In the genomic region with DNA sequence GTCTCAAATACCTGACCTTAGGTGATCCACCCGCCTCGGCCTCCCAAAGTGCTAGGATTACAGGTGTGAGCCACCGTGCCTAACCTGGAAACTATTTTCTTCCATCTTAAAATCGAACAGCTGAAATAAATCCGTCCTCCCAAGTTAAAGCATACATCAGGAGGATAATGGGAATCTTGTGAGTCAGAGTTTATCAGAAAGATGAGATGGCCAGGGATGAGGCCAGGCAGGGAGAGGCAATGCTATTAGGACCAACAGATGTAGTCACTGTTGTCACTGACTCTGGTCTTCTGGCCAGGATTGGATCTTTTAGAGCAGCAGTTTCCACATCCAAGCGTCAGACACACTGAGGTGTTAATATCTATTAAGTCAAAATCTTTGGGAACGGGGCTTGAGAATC, we compare ENCODE assay signal across 18 cellular contexts.
DNase-seq lines count a peak whose midpoint lies in the region; ATAC-seq and TF ChIP-seq lines count a peak whose summit lies in the region.
"Had no signal": no experiment of that assay in that cellular context is flagged by ENCODE, and none has a peak within 500 bp of the region (broad histone marks: within the 10 kb centered on the region; RNA-seq: fewer than 3 reads in every experiment).

No MANE protein-coding gene starts in this region.

- no peak for TF ChIP-seq RAD21 in IMR-90 (IDR thresholded peaks at IDR 0.05; ENCODE audit: low read length)

- H2AFZ ChIP-seq in IMR-90 (replicated peaks; ENCODE audit: low read length, poor library complexity) = peak overlapping the region; percentile 66
- H2AFZ ChIP-seq in hepatocyte = no peak overlapping the region
- H2AFZ ChIP-seq: GM23248 had no signal

- H3K18ac ChIP-seq in IMR-90 (ENCODE audit: low read depth, low read length) = no peak overlapping the region

- peaks cover 39% of the 10 kb centered on the region for H3K4me1 ChIP-seq in left ventricle myocardium inferior
- H3K4me1 ChIP-seq in IMR-90 (ENCODE audit: control insufficient read depth, insufficient read depth, low read length) = peaks cover 5% of the 10 kb centered on the region; the same call in 1 of the 2 replicates
- peaks cover 61% of the 10 kb centered on the region for H3K4me1 ChIP-seq in body of pancreas
- H3K4me1 ChIP-seq in hepatocyte (ENCODE audit: insufficient read depth) = peaks cover 4% of the 10 kb centered on the region

- no peak overlapping the region for H2AK9ac ChIP-seq in IMR-90 (replicated peaks; ENCODE audit: low read depth, low read length, poor library complexity)

- H2BK15ac ChIP-seq in IMR-90 (ENCODE audit: low read depth, low read length) = peak overlapping the region; percentile 93; the same call in 1 of the 3 replicates

- 80% methylated on average over 1 of the region's 7 CpGs; no CpG with 5 or more reads in 1 of the 2 experiments for WGBS in IMR-90 (ENCODE audit: extremely low coverage in 2 of 2, insufficient read length in 1 of 2), 2 experiments
- 92 to 93% methylated on average over 7 of the region's 7 CpGs for WGBS in body of pancreas, 2 donors
- 91% methylated on average over 7 of the region's 7 CpGs for WGBS in hepatocyte (ENCODE audit: low lambda C conversion rate, missing lambda C conversion rate)

- H4K20me1 ChIP-seq in IMR-90 (ENCODE audit: insufficient read depth, low read length) (no peaks in the 10 kb centered on the region), hepatocyte (ENCODE audit: insufficient read depth, poor library complexity, severe bottlenecking) (no peaks in the 10 kb centered on the region)
- H4K20me1 ChIP-seq: BLaER1 had no signal

- H3K9me3 ChIP-seq in left ventricle myocardium inferior (replicated peaks) (no peaks in the 10 kb centered on the region), IMR-90 (ENCODE audit: control insufficient read depth, insufficient read depth, low read length) (no peaks in the 10 kb centered on the region), body of pancreas (no peaks in the 10 kb centered on the region), hepatocyte (ENCODE audit: low read depth) (no peaks in the 10 kb centered on the region)
- H3K9me3 ChIP-seq: BLaER1, HAP-1 had no signal

- H3K27ac ChIP-seq in left ventricle myocardium inferior (replicated peaks) (peak overlapping the region; percentile 62), IMR-90 (ENCODE audit: insufficient read depth, low read length) (no peak overlapping the region), body of pancreas (peak overlapping the region in 3 of 4 donors; percentile 84 to 89 (median 89)), hepatocyte (peak overlapping the region; percentile 54)
- H3K27ac ChIP-seq: BLaER1, C4-2B, GM23248 had no signal

- H3K4me2 ChIP-seq in IMR-90 (ENCODE audit: low read depth, low read length) = no peak overlapping the region
- no peak overlapping the region for H3K4me2 ChIP-seq in hepatocyte
- H3K4me2 ChIP-seq: BLaER1 had no signal

- no peak overlapping the region for H3K56ac ChIP-seq in IMR-90 (ENCODE audit: extremely low read depth, insufficient read depth, low read length)

- no peaks in the 10 kb centered on the region for H3K79me1 ChIP-seq in IMR-90 (ENCODE audit: low read depth in 1 of 2, low read length in 2 of 2)

- peak overlapping the region; percentile 78 for H3K4ac ChIP-seq in IMR-90 (ENCODE audit: low read depth, low read length)

- no TSS peak for BruUV-seq in IMR-90 (replicated peaks; lab: Mats Ljungman, UMichigan)

- H3K9me1 ChIP-seq in IMR-90 (ENCODE audit: insufficient read depth, low read length) = peaks cover 2% of the 10 kb centered on the region

- DNase-seq in left ventricle myocardium inferior (no peak), cardiac septum (ENCODE audit: low spot score) (no peak), IMR-90 (peak; percentile 58), body of pancreas (no peak), hepatocyte (ENCODE audit: low spot score) (no peak), NCI-H345 (lab: John Stamatoyannopoulos, UW) (no peak)
- no peak for DNase-seq in activated naive CD4-positive, alpha-beta T cell treated with anti-CD3 and anti-CD28 coated beads, Interleukin-2, amount 50 U/mL, for 16 hours
- DNase-seq: Caco-2; CD4-positive, CD25-positive, alpha-beta regulatory T cell; CD8-positive, alpha-beta T cell; DMS153; DND-41; GM23248; HFFc6 had no signal

- no peak overlapping the region for H4K5ac ChIP-seq in IMR-90 (ENCODE audit: low read depth, low read length)

- no peak for TF ChIP-seq CTCF in left ventricle myocardium inferior (IDR thresholded peaks at IDR 0.05; ENCODE audit: borderline replicate concordance)
- no peak for TF ChIP-seq CTCF in IMR-90 (conservative IDR thresholded peaks at IDR 0.05; ENCODE audit: low read depth, low read length)
- no peak for TF ChIP-seq CTCF in body of pancreas (IDR thresholded peaks at IDR 0.05)
- no peak for TF ChIP-seq CTCF in hepatocyte (IDR thresholded peaks at IDR 0.05; ENCODE audit: poor library complexity)

- H3K4me3 ChIP-seq in left ventricle myocardium inferior (no peak overlapping the region), IMR-90 (ENCODE audit: insufficient read depth, low read depth, low read length) (no peak overlapping the region), body of pancreas (no peak overlapping the region), hepatocyte (no peak overlapping the region)
- H3K4me3 ChIP-seq: BLaER1, GM23248, HAP-1 had no signal

- ATAC-seq in IMR-90 (ENCODE audit: low read depth) (0 out of 2 replicates have a peak, but pooled peaks have one; percentile 13), body of pancreas (no peak)
- no peak for ATAC-seq in activated CD4-positive, CD25-positive, alpha-beta regulatory T cell treated with anti-CD3 and anti-CD28 coated beads, Interleukin-2, amount 50 U/mL, for 24 hours
- ATAC-seq: CD8-positive, alpha-beta T cell had no signal

- H4K91ac ChIP-seq in IMR-90 (ENCODE audit: insufficient read depth, low read depth, low read length) = no peak overlapping the region; the same call in 1 of the 2 replicates

- H2BK20ac ChIP-seq in IMR-90 (ENCODE audit: low read depth, low read length) = peak overlapping the region; percentile 64

- no peaks in the 10 kb centered on the region for H3K9me2 ChIP-seq in hepatocyte (replicated peaks; ENCODE audit: insufficient read depth)

- TF ChIP-seq POLR2A in IMR-90 (IDR thresholded peaks at IDR 0.05; ENCODE audit: low read depth, low read length) (no peak), body of pancreas (IDR thresholded peaks at IDR 0.05) (no peak)

- H2BK120ac ChIP-seq in IMR-90 (ENCODE audit: low read depth, low read length) = peak overlapping the region; percentile 52; the same call in 1 of the 2 replicates

- in situ Hi-C loops in IMR-90 (cut with MboI; ENCODE audit: low sequenced_read_pairs) = loop anchor here (25.0 kb wide), 1 partner anchor 599 kb away; no protein-coding TSS in a partner anchor

- no peak overlapping the region for H3K9ac ChIP-seq in IMR-90 (ENCODE audit: low read depth, low read length)
- H3K9ac ChIP-seq: BLaER1, GM23248 had no signal

- dilution Hi-C loops in IMR-90 (cut with HindIII; ENCODE audit: low sequenced_read_pairs, unreplicated experiment) = no loop called here

- no peaks in the 10 kb centered on the region for H3K79me2 ChIP-seq in hepatocyte

- POLR2A ChIA-PET in IMR-90 (lab: Charles Lee; ENCODE audit: unreplicated experiment) = interaction anchor here (0.7 kb wide), 1 partner anchor 41 kb away, joined by 4 read pairs; no protein-coding TSS in a partner anchor

- intact Hi-C loops in left ventricle myocardium inferior (cut with micrococcal nuclease) = no loop called here
- intact Hi-C loops in cardiac septum (cut with DNase I) = no loop called here
- intact Hi-C loops in IMR-90 (cut with micrococcal nuclease) = no loop called here
- intact Hi-C loops in body of pancreas (cut with DNase I) = no loop called here

- H4K8ac ChIP-seq in IMR-90 (ENCODE audit: low read depth in 2 of 2, low read length in 2 of 2) = peak overlapping the region in 1 of 2 experiments; percentile 66; a peak in 1 of 4 replicates

- no peak overlapping the region for H3K23ac ChIP-seq in IMR-90 (ENCODE audit: low read depth, low read length)

- CTCF ChIA-PET in IMR-90 (lab: Yijun Ruan, JAX) = interaction anchor here (0.6 to 1.2 kb wide), 2 partner anchors 38 to 160 kb away, joined by 3 to 4 read pairs; no protein-coding TSS in a partner anchor

- no peaks in the 10 kb centered on the region for H3K36me3 ChIP-seq in left ventricle myocardium inferior
- no peaks in the 10 kb centered on the region for H3K36me3 ChIP-seq in IMR-90 (ENCODE audit: control insufficient read depth, insufficient read depth, low read length)
- H3K36me3 ChIP-seq in body of pancreas (replicated peaks in 1 of 2; ENCODE audit: insufficient read depth in 1 of 2, low read depth in 2 of 2) = no peaks in the 10 kb centered on the region
- no peaks in the 10 kb centered on the region for H3K36me3 ChIP-seq in hepatocyte (replicated peaks; ENCODE audit: insufficient read depth, low read depth)
- H3K36me3 ChIP-seq: BLaER1, HAP-1 had no signal

- no peaks in the 10 kb centered on the region for H3K27me3 ChIP-seq in left ventricle myocardium inferior (ENCODE audit: low read depth)
- no peaks in the 10 kb centered on the region for H3K27me3 ChIP-seq in IMR-90 (ENCODE audit: control insufficient read depth, insufficient read depth, low read length)
- H3K27me3 ChIP-seq in body of pancreas = no peaks in the 10 kb centered on the region
- no peaks in the 10 kb centered on the region for H3K27me3 ChIP-seq in hepatocyte
- H3K27me3 ChIP-seq: BLaER1 had no signal

- H2BK5ac ChIP-seq in IMR-90 (ENCODE audit: low read depth, low read length, poor library complexity, severe bottlenecking) = peak overlapping the region; percentile 45

- 0 out of 2 replicates have a peak overlapping the region, but pooled peaks have one; percentile 78 for H3K14ac ChIP-seq in IMR-90 (replicated peaks; ENCODE audit: low read depth, low read length)

- H2AK5ac ChIP-seq in IMR-90 (ENCODE audit: low read depth, low read length) = peak overlapping the region; percentile 87

TF ChIP-seq in IMR-90, 13 proteins besides CTCF, POLR2A, EP300 and RAD21:
- TF ChIP-seq MAZ (IDR thresholded peaks at IDR 0.05; ENCODE audit: borderline replicate concordance, low read depth, low read length) (no peak), MXI1 (IDR thresholded peaks at IDR 0.05; ENCODE audit: borderline replicate concordance, low read depth, low read length) (no peak)
